ENCODE assay signal across 8 cellular contexts in the genomic region with DNA sequence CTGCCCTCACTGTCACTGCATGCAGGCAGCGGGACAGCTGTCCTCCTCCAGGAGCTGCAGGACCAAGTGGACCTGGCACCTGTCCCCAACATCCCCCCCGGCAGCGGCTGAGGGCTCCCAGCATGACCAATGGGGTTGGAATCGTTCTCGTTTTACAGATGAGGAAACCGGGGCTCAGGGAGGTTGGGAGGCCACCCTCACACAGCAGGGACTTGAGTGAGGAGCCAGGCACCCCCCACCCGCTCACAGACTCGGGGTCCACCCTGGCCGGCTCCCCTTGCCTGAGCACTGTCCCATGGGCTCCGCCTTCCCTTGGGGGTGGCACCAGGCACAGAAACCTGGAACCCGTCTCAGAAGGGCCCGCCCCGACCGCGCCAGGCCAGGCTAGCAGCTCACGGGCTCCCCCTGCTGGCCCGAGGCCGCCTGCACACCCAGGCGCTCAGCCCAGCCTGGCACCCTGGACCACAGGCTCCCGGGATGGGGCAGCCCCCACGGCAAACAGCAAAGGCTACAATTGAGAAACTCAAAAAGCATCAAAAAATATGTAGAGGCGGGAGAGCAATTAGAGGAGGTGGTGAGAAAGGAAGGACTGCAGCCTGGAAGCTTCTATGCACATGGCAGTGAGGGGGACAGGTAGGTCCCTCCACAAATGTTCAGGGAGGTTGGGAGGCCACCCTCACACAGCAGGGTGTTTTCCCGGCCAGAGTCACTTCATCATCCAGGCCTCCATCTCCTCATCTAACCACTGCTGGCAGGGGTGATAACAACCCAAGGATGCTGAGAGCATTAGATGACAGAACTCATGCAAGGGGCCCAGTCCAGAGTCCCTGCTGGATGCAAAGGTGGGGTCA. TPM values are rescaled to one million over a fixed set of nuclear protein-coding genes. Genes with fewer than 3 reads are reported as not detected.
A peak's percentile ranks its signal among the peaks of the same experiment; 100 is the strongest.
DNase-seq lines count a peak whose midpoint lies in the region; ATAC-seq and TF ChIP-seq lines count a peak whose summit lies in the region.

No MANE protein-coding gene starts in this region.

- H3K36me3 Mint-ChIP-seq in CD4-positive, alpha-beta T cell (ENCODE audit: low read depth), result no peaks in the 10 kb centered on the region
- H3K36me3 Mint-ChIP-seq in central memory CD8-positive, alpha-beta T cell (ENCODE audit: insufficient read depth), result peaks cover 1% of the 10 kb centered on the region

- H3K27me3 Mint-ChIP-seq in CD4-positive, alpha-beta T cell, result no peaks in the 10 kb centered on the region
- H3K27me3 Mint-ChIP-seq in central memory CD8-positive, alpha-beta T cell, result no peaks in the 10 kb centered on the region

- no peak overlapping the region for H3K27ac ChIP-seq in CD4-positive, alpha-beta T cell (ENCODE audit: low read depth, low read length)
- no peak overlapping the region for H3K27ac ChIP-seq in right lobe of liver

- TF ChIP-seq POLR2A in right lobe of liver (IDR thresholded peaks at IDR 0.05), result no peak

- CTCF ChIA-PET in CD4-positive, alpha-beta T cell (lab: Charles Lee), result interaction anchor here (0.8 to 2.8 kb wide), 7 partner anchors 11 to 385 kb away, joined by 3 to 15 read pairs (median 4); a partner anchor contains a TSS

- ATAC-seq in CD4-positive, alpha-beta T cell (ENCODE audit: poor library complexity), result peak; percentile 96
- ATAC-seq in GM21515 (IDR thresholded peaks at IDR 0.05; ENCODE audit: unreplicated experiment), result peak; percentile 70
- peak; percentile 84 for ATAC-seq in central memory CD8-positive, alpha-beta T cell (replicated peaks; ENCODE audit: extremely low read depth, poor library complexity, severe bottlenecking)
- peak; percentile 83 to 89 (median 85) for ATAC-seq in right lobe of liver
- ATAC-seq in GM21529 (IDR thresholded peaks at IDR 0.05; ENCODE audit: unreplicated experiment), result no peak

- no peaks in the 10 kb centered on the region for H3K27me3 ChIP-seq in CD4-positive, alpha-beta T cell (ENCODE audit: control insufficient read depth, insufficient read depth, low read length)
- no peaks in the 10 kb centered on the region for H3K27me3 ChIP-seq in right lobe of liver

- H3K9me3 ChIP-seq in CD4-positive, alpha-beta T cell (ENCODE audit: control insufficient read depth, low read length), result no peaks in the 10 kb centered on the region
- no peaks in the 10 kb centered on the region for H3K9me3 ChIP-seq in right lobe of liver

- peak; percentile 99 for TF ChIP-seq CTCF in CD4-positive, alpha-beta T cell (IDR thresholded peaks at IDR 0.05)
- peak; percentile 95 to 100 (median 100) for TF ChIP-seq CTCF in right lobe of liver (IDR thresholded peaks at IDR 0.05)

- DNase-seq in CD4-positive, alpha-beta T cell, result peak; percentile 40 to 76 (median 58)
- peak; percentile 16 for DNase-seq in NCI-H1694 treated with DMSO at 0.1 percent for 48 hours (lab: John Stamatoyannopoulos, UW)
- DNase-seq in activated CD4-positive, CD25-positive, alpha-beta regulatory T cell treated with anti-CD3 and anti-CD28 coated beads, Interleukin-2, amount 50 U/mL, for 72 hours, result peak; percentile 84
- peak; percentile 48 to 69 for DNase-seq in central memory CD8-positive, alpha-beta T cell (ENCODE audit: low spot score in 2 of 2)
- peak; percentile 72 to 74 (median 72) for DNase-seq in right lobe of liver
- DNase-seq in stimulated activated CD8-positive, alpha-beta memory T cell treated with anti-CD3 and anti-CD28 coated beads, Interleukin-12 subunit alpha, Interleukin-12 subunit beta, amount 100 ng/mL, for 1 hour (ENCODE audit: low read depth), result peak; percentile 52

- intact Hi-C loops in CD4-positive, alpha-beta T cell (cut with DNase I, micrococcal nuclease), result loop anchor here (1.0 to 5.0 kb wide), 2 partner anchors 153 to 246 kb away; no protein-coding TSS in a partner anchor
- intact Hi-C loops in right lobe of liver (cut with DNase I), result loop anchor here in 1 of 2 donors (5.0 kb wide), 1 partner anchor 156 kb away; no protein-coding TSS in a partner anchor

- no peaks in the 10 kb centered on the region for H3K9me3 Mint-ChIP-seq in CD4-positive, alpha-beta T cell
- H3K9me3 Mint-ChIP-seq in central memory CD8-positive, alpha-beta T cell, result no peaks in the 10 kb centered on the region

- peaks cover 0 to 3% (median 0%) of the 10 kb centered on the region in 4 donors for H3K36me3 ChIP-seq in right lobe of liver

- no peak overlapping the region for H3K4me3 ChIP-seq in right lobe of liver

- peaks cover 0 to 13% (median 6%) of the 10 kb centered on the region in 4 donors for H3K4me1 ChIP-seq in right lobe of liver

- WGBS in right lobe of liver (ENCODE audit: insufficient coverage, low coverage, low lambda C conversion rate, missing lambda C conversion rate), result 8% methylated on average over 11 of the region's 23 CpGs

- POLR2A ChIA-PET in CD4-positive, alpha-beta T cell (lab: Charles Lee), result interaction anchor here (1.2 kb wide), 1 partner anchor 33 kb away, joined by 4 read pairs; a partner anchor contains a TSS

- H3K4me3 Mint-ChIP-seq in CD4-positive, alpha-beta T cell, result no peak overlapping the region
- no peak overlapping the region for H3K4me3 Mint-ChIP-seq in central memory CD8-positive, alpha-beta T cell

- no peak overlapping the region for H3K27ac Mint-ChIP-seq in CD4-positive, alpha-beta T cell
- no peak overlapping the region for H3K27ac Mint-ChIP-seq in central memory CD8-positive, alpha-beta T cell (ENCODE audit: low read depth)

- no peaks in the 10 kb centered on the region for H3K4me1 Mint-ChIP-seq in CD4-positive, alpha-beta T cell (ENCODE audit: low read depth)
- peaks cover 11% of the 10 kb centered on the region for H3K4me1 Mint-ChIP-seq in central memory CD8-positive, alpha-beta T cell

RNA-seq across cellular contexts. Expression of a gene that starts 12.8 kb away (rescaled TPM):
- total RNA-seq in CD4-positive, alpha-beta T cell, result 1 to 10 TPM; 6.0 to 6.3 TPM
- 100 to 1,000 TPM in 1 of 6 experiments, 10 to 100 TPM in 5; 12.3 to 219 (median 27.8) TPM for total RNA-seq in right lobe of liver

RNA-seq across cellular contexts. Expression of a gene that starts 32.9 kb away (rescaled TPM):
- total RNA-seq in CD4-positive, alpha-beta T cell, result 10 to 100 TPM; 29.0 to 37.5 TPM
- 100 to 1,000 TPM in 1 of 6 experiments, 10 to 100 TPM in 5; 27.6 to 110 (median 59.4) TPM for total RNA-seq in right lobe of liver

RNA-seq across cellular contexts. Expression of a gene that starts 53.5 kb away (rescaled TPM):
- 10 to 100 TPM; 55.8 to 61.1 TPM for total RNA-seq in CD4-positive, alpha-beta T cell
- total RNA-seq in right lobe of liver, result 10 to 100 TPM in 1 of 6 experiments, 1 to 10 TPM in 5; 5.1 to 17.3 (median 8.1) TPM

Comparison
In these comparisons a context has a peak if more than half of its experiments do, and no peak if none do; other contexts are left out.
1. DNase-seq: peak in every context shown above with its lines; median percentile 84 in activated CD4-positive, CD25-positive, alpha-beta regulatory T cell treated with anti-CD3 and anti-CD28 coated beads, Interleukin-2, amount 50 U/mL, for 72 hours; 72 in right lobe of liver; 58 in central memory CD8-positive, alpha-beta T cell; 58 in CD4-positive, alpha-beta T cell; 52 in stimulated activated CD8-positive, alpha-beta memory T cell treated with anti-CD3 and anti-CD28 coated beads, Interleukin-12 subunit alpha, Interleukin-12 subunit beta, amount 100 ng/mL, for 1 hour; 16 in NCI-H1694 treated with DMSO at 0.1 percent for 48 hours.